In genomic region chr9:18253950-18254349, GRCh38 we compare ENCODE assay signal across 8 cellular contexts.
"Had no signal": no experiment of that assay in that cellular context is flagged by ENCODE, and none has a peak within 500 bp of the region (broad histone marks: within the 10 kb centered on the region; RNA-seq: fewer than 3 reads in every experiment).

No MANE protein-coding gene starts in this region.

- H2AFZ ChIP-seq: GM23248 had no signal

- H3K9me3 ChIP-seq: HAP-1 had no signal

- H3K27ac ChIP-seq: GM23248, HL-60 had no signal

- DNase-seq: GM23248, GOT3, H7, HFFc6 had no signal

- H3K36me3 ChIP-seq: HAP-1 had no signal

- H3K4me3 ChIP-seq: GM23248, HAP-1 had no signal

- ATAC-seq: HCT116, HepG2 had no signal

- H3K9ac ChIP-seq: GM23248 had no signal
